ENCODE assay signal across 19 cellular contexts in the genomic region with DNA sequence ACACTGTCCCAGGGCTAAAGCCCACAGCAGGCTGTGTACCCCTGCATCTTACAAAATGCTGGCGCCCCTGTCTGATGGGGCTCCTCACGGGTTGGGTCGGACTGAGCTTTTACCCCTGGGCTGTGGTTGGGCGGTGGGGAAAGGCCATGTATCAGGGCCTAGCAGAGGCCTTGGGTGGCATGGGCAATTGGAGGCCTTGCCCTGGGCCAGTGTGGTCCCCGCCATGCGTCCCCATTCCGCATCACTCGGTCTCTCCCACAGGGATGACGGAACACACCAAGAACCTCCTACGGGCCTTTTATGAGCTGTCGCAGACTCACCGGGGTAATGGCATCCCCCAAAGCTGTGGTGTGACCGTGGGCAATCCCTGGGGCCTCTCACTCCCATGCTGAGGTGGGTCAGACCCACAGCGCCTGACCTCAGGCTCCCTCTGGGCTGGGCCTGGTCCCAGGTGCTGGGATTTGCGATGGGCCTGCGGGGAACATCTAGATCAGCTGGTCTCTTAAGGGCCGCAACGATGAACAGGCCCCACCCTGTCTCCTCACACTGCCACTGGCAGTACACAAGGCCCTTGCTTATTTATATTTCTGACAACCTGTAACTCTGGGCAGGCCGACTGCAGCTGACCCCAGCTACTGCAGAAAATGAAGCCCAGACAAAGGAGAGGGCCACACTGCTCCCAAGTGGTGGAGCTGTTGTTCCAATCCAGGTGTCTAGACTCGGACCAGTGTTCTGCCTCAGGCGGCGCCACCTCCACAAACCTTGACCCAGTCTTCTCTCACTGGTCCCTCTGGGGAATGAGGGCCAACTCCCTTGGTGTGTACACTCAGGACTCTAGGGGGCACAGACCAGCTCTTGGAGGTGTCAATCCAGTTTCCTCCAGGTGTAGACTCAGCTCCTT. TPM values are rescaled to one million over a fixed set of nuclear protein-coding genes. Genes with fewer than 3 reads are reported as not detected.
DNase-seq lines count a peak whose midpoint lies in the region; ATAC-seq and TF ChIP-seq lines count a peak whose summit lies in the region.
"Had no signal": no experiment of that assay in that cellular context is flagged by ENCODE, and none has a peak within 500 bp of the region (broad histone marks: within the 10 kb centered on the region; RNA-seq: fewer than 3 reads in every experiment).

No MANE protein-coding gene starts in this region.

- peaks cover 29% of the 10 kb centered on the region for H3K4me1 Mint-ChIP-seq in glutamatergic neuron (ENCODE audit: low read depth, unreplicated experiment)

- H3K27ac ChIP-seq in WERI-Rb-1 (peak overlapping the region; percentile 78), temporal lobe (ENCODE audit: low read depth, low read length) (peak overlapping the region; percentile 95), caudate nucleus (ENCODE audit: low read depth, low read length) (no peak overlapping the region)
- H3K27ac ChIP-seq: Peyer's patch had no signal

- TF ChIP-seq CTCF in WERI-Rb-1 (IDR thresholded peaks at IDR 0.05; ENCODE audit: low read depth, low read length) (peak; percentile 13; the same call in 1 of the 2 replicates), glutamatergic neuron (IDR thresholded peaks at IDR 0.05; ENCODE audit: partially characterized antibody, unreplicated experiment) (no peak)

- peak overlapping the region; percentile 88 for H3K27ac Mint-ChIP-seq in glutamatergic neuron (ENCODE audit: unreplicated experiment)
- H3K27ac Mint-ChIP-seq: CD4-positive, alpha-beta T cell; GM23338 had no signal

- H3K36me3 Mint-ChIP-seq in glutamatergic neuron (ENCODE audit: unreplicated experiment) = no peaks in the 10 kb centered on the region

- H3K4me3 ChIP-seq in H7 (ENCODE audit: insufficient read depth, low read depth, low read length) (no peak overlapping the region), WERI-Rb-1 (ENCODE audit: low read depth, low read length) (no peak overlapping the region)
- H3K4me3 ChIP-seq: GM23338, MG63, Peyer's patch had no signal

- H3K27me3 ChIP-seq in H7 (ENCODE audit: control insufficient read depth, insufficient read depth, low read length) (no peaks in the 10 kb centered on the region), WERI-Rb-1 (ENCODE audit: insufficient read depth, low read depth, severe bottlenecking) (no peaks in the 10 kb centered on the region)
- H3K27me3 ChIP-seq: MG63, Peyer's patch had no signal

- H3K36me3 ChIP-seq in H7 (replicated peaks; ENCODE audit: control insufficient read depth, insufficient read depth, low read length) (peaks cover 15% of the 10 kb centered on the region), WERI-Rb-1 (peaks cover 37% of the 10 kb centered on the region)
- H3K36me3 ChIP-seq: MG63 had no signal

- peaks cover 8% of the 10 kb centered on the region for H3K9me3 Mint-ChIP-seq in glutamatergic neuron (ENCODE audit: unreplicated experiment)
- H3K9me3 Mint-ChIP-seq: CD4-positive, alpha-beta T cell; GM23338 had no signal

- H3K9me3 ChIP-seq in WERI-Rb-1 (ENCODE audit: severe bottlenecking) = no peaks in the 10 kb centered on the region
- H3K9me3 ChIP-seq: MG63, Peyer's patch had no signal

- DNase-seq in H7 (peak; percentile 48), WERI-Rb-1 (peak; percentile 8), glutamatergic neuron (no peak), caudate nucleus (lab: John Stamatoyannopoulos, UW) (no peak)
- DNase-seq in stimulated activated naive CD8-positive, alpha-beta T cell treated with anti-CD3 and anti-CD28 coated beads, Interleukin-15, Interleukin-2, amounts not matched to agents 100 U/mL and 50 U/mL, for 24 hours = no peak
- DNase-seq: AML-193; CD4-positive, alpha-beta T cell; DND-41; GDM1; NCI-H1092 treated with DMSO at 0.1 percent for 48 hours; NCI-H1694 treated with DMSO at 0.1 percent for 48 hours; NCI-H446 treated with DMSO at 0.1 percent for 48 hours; NCI-H748 treated with DMSO at 0.1 percent for 48 hours; Peyer's patch; SIG-M5 had no signal

- H3K27me3 Mint-ChIP-seq in glutamatergic neuron (ENCODE audit: unreplicated experiment) = peaks cover 11% of the 10 kb centered on the region
- H3K27me3 Mint-ChIP-seq: CD4-positive, alpha-beta T cell had no signal

- ATAC-seq in stimulated activated naive CD8-positive, alpha-beta T cell treated with anti-CD3 and anti-CD28 coated beads, Interleukin-15, Interleukin-2, amounts not matched to agents 100 U/mL and 50 U/mL, for 24 hours = no peak
- no peak for ATAC-seq in GM21390 (IDR thresholded peaks at IDR 0.05; ENCODE audit: unreplicated experiment)
- ATAC-seq: GM23338 had no signal

- H3K4me3 Mint-ChIP-seq in glutamatergic neuron (ENCODE audit: unreplicated experiment) = no peak overlapping the region
- H3K4me3 Mint-ChIP-seq: CD4-positive, alpha-beta T cell; GM23338 had no signal

RNA-seq across cellular contexts. Expression of gene SLC16A8, which starts 12.3 kb away (rescaled TPM):
- total RNA-seq in H7 (2014; rRNA removed; shearing (Covaris generic)) = not detected in 2 replicates
- total RNA-seq in glutamatergic neuron (ENCODE audit: unreplicated experiment) (not detected), temporal lobe (1.2 TPM)
- total RNA-seq: CD4-positive, alpha-beta T cell; Peyer's patch had no signal

RNA-seq across cellular contexts. Expression of gene PICK1, which starts 14.5 kb away (rescaled TPM):
- 19.4 and 20.3 TPM in 2 replicates for total RNA-seq in H7 (2014; rRNA removed; shearing (Covaris generic))
- total RNA-seq in glutamatergic neuron (ENCODE audit: unreplicated experiment) (44.8 TPM), temporal lobe (21.6 TPM)

RNA-seq across cellular contexts. Expression of gene BAIAP2L2, which starts 38.8 kb away (rescaled TPM):
- total RNA-seq in H7 (2014; rRNA removed; shearing (Covaris generic)) = 1.0 and 2.7 TPM in 2 replicates
- total RNA-seq in glutamatergic neuron (ENCODE audit: unreplicated experiment) (28.6 TPM), temporal lobe (0.25 TPM)

Comparison
In these comparisons a context has a peak if more than half of its experiments do, and no peak if none do; other contexts are left out.
1. DNase-seq: peak in H7 (single experiment) and WERI-Rb-1 (single experiment); none in glutamatergic neuron (single experiment), caudate nucleus (0 of 61) and stimulated activated naive CD8-positive, alpha-beta T cell treated with anti-CD3 and anti-CD28 coated beads, Interleukin-15, Interleukin-2, amounts not matched to agents 100 U/mL and 50 U/mL, for 24 hours (single experiment).